ENCODE assay signal across 3 cellular contexts in genomic region chr1:161769673-161770045, GRCh38. TPM values are rescaled to one million over a fixed set of nuclear protein-coding genes. Genes with fewer than 3 reads are reported as not detected.
"Had no signal": no experiment of that assay in that cellular context is flagged by ENCODE, and none has a peak within 500 bp of the region (broad histone marks: within the 10 kb centered on the region; RNA-seq: fewer than 3 reads in every experiment).

No MANE protein-coding gene starts in this region.

RNA-seq across cellular contexts. Expression of gene FCRLB, which starts 48.3 kb away (rescaled TPM):
- total RNA-seq: activated CD4-positive, alpha-beta T cell treated with anti-CD3 and anti-CD28 coated beads for 36 hours; activated T-helper 1 cell treated with anti-CD3 and anti-CD28 coated beads, Interleukin-12 subunit alpha, Interleukin-12 subunit beta, Interleukin-2, Interleukin-4 antibody, amounts not matched to agents 30 ng/mL and 10 ng/mL and 1 ng/mL, durations not matched to agents 14 hours and 24 hours and 36 hours; ascending aorta had no signal
